ENCODE assay signal across 8 cellular contexts in the genomic region with DNA sequence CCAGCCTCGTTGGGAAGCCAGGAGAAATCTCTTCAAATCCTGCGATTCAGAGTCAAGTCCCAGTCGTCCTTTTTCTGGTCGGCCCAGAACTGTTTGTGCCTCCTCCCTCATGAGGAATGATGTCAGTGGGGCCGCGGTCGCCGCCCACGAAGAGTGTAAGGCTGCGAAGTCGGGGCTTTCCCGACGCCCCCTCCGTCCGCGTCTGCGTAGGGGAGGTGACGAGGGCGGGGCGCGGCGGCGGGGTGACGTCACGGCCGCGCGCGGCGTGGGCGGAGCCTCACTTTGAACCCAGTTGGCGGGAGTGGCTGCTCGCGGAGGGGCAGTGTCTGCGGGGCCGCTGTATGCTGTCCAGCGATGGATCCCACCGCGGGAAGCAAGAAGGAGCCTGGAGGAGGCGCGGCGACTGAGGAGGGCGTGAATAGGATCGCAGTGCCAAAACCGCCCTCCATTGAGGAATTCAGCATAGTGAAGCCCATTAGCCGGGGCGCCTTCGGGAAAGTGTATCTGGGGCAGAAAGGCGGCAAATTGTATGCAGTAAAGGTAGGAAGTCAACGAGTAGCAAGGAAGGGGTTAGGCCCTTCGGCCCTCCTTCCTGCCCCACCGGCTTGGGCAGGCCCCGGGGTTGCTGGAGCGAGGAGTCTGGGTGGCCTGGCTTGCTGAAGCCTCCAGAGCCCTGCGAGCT. TPM values are rescaled to one million over a fixed set of nuclear protein-coding genes. Genes with fewer than 3 reads are reported as not detected.
DNase-seq lines count a peak whose midpoint lies in the region; ATAC-seq and TF ChIP-seq lines count a peak whose summit lies in the region.

A gene (plus strand): TSS at position 280 of the 682 bp plus-strand sequence. CDS start 75 bp downstream, at position 355.

- peaks cover 17% of the 10 kb centered on the region for H3K36me3 ChIP-seq in upper lobe of right lung

- intact Hi-C loops in left cardiac atrium (cut with DNase I) = no loop called here
- intact Hi-C loops in posterior vena cava (cut with DNase I) = no loop called here
- intact Hi-C loops in upper lobe of right lung (cut with DNase I) = no loop called here

- peaks cover 34% of the 10 kb centered on the region for H3K4me1 ChIP-seq in upper lobe of right lung

- DNase-seq in GM13976 (ENCODE audit: low spot score) = peak; percentile 96
- DNase-seq in NCI-H1105 (lab: John Stamatoyannopoulos, UW) = peak; percentile 60
- peak; percentile 87 for DNase-seq in amniotic stem cell (lab: John Stamatoyannopoulos, UW)
- DNase-seq in left cardiac atrium = peak; percentile 96
- peak; percentile 98 for DNase-seq in posterior vena cava (ENCODE audit: low spot score)
- DNase-seq in upper lobe of right lung = peak; percentile 96

- H3K4me3 ChIP-seq in upper lobe of right lung = peak within 1 kb of the TSS; percentile 94

- peaks cover 37% of the 10 kb centered on the region for H3K36me3 Mint-ChIP-seq in T-helper 1 cell treated with Interleukin-12 subunit alpha and Interleukin-12 subunit beta and Interleukin-4 antibody, amounts not matched to agents 30 μg/mL and 1 μg/mL, for 36 hours (ENCODE audit: low read depth)

- H3K4me1 Mint-ChIP-seq in T-helper 1 cell treated with Interleukin-12 subunit alpha and Interleukin-12 subunit beta and Interleukin-4 antibody, amounts not matched to agents 30 μg/mL and 1 μg/mL, for 36 hours (ENCODE audit: low read depth) = peaks cover 37% of the 10 kb centered on the region

- ATAC-seq in HG02642 (IDR thresholded peaks at IDR 0.05; ENCODE audit: poor library complexity, unreplicated experiment) = peak; percentile 81
- ATAC-seq in left cardiac atrium = peak; percentile 97
- ATAC-seq in upper lobe of right lung = peak; percentile 96

- no peak for TF ChIP-seq CTCF in GM13976 (IDR thresholded peaks at IDR 0.05; ENCODE audit: borderline replicate concordance, control extremely low read depth, extremely low read depth, insufficient read depth, missing control alignments)
- no peak for TF ChIP-seq CTCF in upper lobe of right lung (IDR thresholded peaks at IDR 0.05)

- H3K27ac ChIP-seq in upper lobe of right lung = peak within 1 kb of the TSS; percentile 99

- no peaks in the 10 kb centered on the region for H3K27me3 ChIP-seq in upper lobe of right lung

- H3K9me3 ChIP-seq in upper lobe of right lung = no peaks in the 10 kb centered on the region

- peak within 1 kb of the TSS; percentile 100 for H3K27ac Mint-ChIP-seq in T-helper 1 cell treated with Interleukin-12 subunit alpha and Interleukin-12 subunit beta and Interleukin-4 antibody, amounts not matched to agents 30 μg/mL and 1 μg/mL, for 36 hours

- H3K9me3 Mint-ChIP-seq in T-helper 1 cell treated with Interleukin-12 subunit alpha and Interleukin-12 subunit beta and Interleukin-4 antibody, amounts not matched to agents 30 μg/mL and 1 μg/mL, for 36 hours = no peaks in the 10 kb centered on the region

- H3K4me3 Mint-ChIP-seq in T-helper 1 cell treated with Interleukin-12 subunit alpha and Interleukin-12 subunit beta and Interleukin-4 antibody, amounts not matched to agents 30 μg/mL and 1 μg/mL, for 36 hours = peak within 1 kb of the TSS; percentile 98

- in situ Hi-C loops in GM13976 (cut with MboI; ENCODE audit: low sequenced_read_pairs, unreplicated experiment) = no loop called here

- H3K27me3 Mint-ChIP-seq in T-helper 1 cell treated with Interleukin-12 subunit alpha and Interleukin-12 subunit beta and Interleukin-4 antibody, amounts not matched to agents 30 μg/mL and 1 μg/mL, for 36 hours (ENCODE audit: low read depth) = no peaks in the 10 kb centered on the region

RNA-seq across cellular contexts. Expression of the gene that starts here (rescaled TPM):
- total RNA-seq in left cardiac atrium (1 to 10 TPM; 2.9 to 3.1 TPM), posterior vena cava (1 to 10 TPM; 7.0 to 9.6 TPM), upper lobe of right lung (8.9 TPM)

Comparison
In these comparisons a context has a peak if more than half of its experiments do, and no peak if none do; other contexts are left out.
1. Peak in every context shown above with its lines: DNase-seq, ATAC-seq, H3K4me3 ChIP-seq and H3K27ac ChIP-seq.